1 cellular context compared by ENCODE assay signal in the genomic region with DNA sequence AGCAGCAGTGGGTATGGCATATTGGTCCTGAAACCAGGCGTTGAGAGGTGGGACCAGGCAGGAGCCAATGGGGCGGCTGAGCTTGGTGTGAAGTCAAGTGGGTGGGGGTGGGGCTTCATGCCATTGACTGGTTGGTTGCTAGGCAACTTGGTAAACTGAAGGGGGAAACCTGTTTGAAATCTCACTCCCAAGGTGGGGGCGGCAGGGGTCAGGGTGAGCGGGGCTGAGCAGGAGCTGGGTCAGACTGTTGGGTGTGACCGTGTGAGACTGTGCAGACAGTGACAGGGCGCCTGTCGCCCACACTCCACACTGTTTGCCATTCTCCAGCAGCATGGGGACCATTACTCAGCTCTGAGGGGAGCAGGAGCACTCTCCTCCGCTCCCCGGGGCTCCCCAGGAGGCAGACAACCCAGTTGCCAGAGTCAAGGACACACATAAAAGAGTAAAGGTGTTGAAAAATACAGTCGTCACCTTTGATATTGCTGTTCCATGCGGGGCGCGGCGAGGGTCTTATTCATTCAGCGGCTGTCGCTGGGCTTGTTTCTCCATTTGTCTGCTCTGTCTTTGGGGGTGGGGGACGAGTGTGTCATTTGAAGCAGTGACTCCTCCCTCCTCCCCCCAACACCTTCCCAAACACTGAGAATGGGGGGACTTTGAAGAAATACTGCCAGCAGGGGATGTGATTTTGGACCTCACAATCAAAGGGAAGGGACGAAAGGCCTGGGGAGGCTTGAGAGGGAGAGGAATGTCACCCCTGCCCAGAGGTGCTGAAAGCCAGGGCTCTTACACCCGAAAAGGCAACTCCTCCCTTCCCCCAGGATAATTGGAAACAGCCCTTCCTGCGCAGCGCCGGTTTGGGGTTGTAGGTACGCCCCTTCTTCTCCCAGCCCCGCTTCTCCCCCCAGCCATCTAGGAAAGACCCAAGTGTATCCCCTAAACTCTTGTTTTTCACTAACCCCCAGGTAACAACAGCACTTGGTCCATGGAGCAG.
TF ChIP-seq lines count a peak whose summit lies in the region.

No MANE protein-coding gene starts in this region.

TF ChIP-seq in HEK293T, 16 proteins besides CTCF, POLR2A, EP300 and RAD21:
- TF ChIP-seq SUZ12 (IDR thresholded peaks at IDR 0.05) (no peak), CTBP1 (IDR thresholded peaks at IDR 0.05; ENCODE audit: borderline replicate concordance) (no peak), HDGF (IDR thresholded peaks at IDR 0.05; ENCODE audit: borderline replicate concordance) (no peak), NFRKB (IDR thresholded peaks at IDR 0.05) (no peak), ELF4 (IDR thresholded peaks at IDR 0.05) (no peak), ZNF384 (IDR thresholded peaks at IDR 0.05) (no peak), FOXK2 (IDR thresholded peaks at IDR 0.05) (no peak), SP1 (IDR thresholded peaks at IDR 0.05) (no peak), FOXA1 (IDR thresholded peaks at IDR 0.05) (no peak), LEF1 (IDR thresholded peaks at IDR 0.05; ENCODE audit: borderline replicate concordance) (no peak), TARDBP (IDR thresholded peaks at IDR 0.05) (no peak), BHLHE40 (IDR thresholded peaks at IDR 0.05; ENCODE audit: borderline replicate concordance) (no peak), FOXM1 (IDR thresholded peaks at IDR 0.05; ENCODE audit: borderline replicate concordance) (no peak), ARNT (IDR thresholded peaks at IDR 0.05) (no peak), L3MBTL2 (conservative IDR thresholded peaks at IDR 0.05) (no peak)
- TF ChIP-seq, protein P1, sequence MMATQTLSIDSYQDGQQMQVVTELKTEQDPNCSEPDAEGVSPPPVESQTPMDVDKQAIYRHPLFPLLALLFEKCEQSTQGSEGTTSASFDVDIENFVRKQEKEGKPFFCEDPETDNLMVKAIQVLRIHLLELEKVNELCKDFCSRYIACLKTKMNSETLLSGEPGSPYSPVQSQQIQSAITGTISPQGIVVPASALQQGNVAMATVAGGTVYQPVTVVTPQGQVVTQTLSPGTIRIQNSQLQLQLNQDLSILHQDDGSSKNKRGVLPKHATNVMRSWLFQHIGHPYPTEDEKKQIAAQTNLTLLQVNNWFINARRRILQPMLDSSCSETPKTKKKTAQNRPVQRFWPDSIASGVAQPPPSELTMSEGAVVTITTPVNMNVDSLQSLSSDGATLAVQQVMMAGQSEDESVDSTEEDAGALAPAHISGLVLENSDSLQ (IDR thresholded peaks at IDR 0.05), result no peak
TF ChIP-seq in HEK293T: peak in this region for 0.
